8 cellular contexts compared by ENCODE assay signal in genomic region chr2:213232649-213233437, GRCh38. TPM values are rescaled to one million over a fixed set of nuclear protein-coding genes. Genes with fewer than 3 reads are reported as not detected.
DNase-seq lines count a peak whose midpoint lies in the region; ATAC-seq and TF ChIP-seq lines count a peak whose summit lies in the region.

No MANE protein-coding gene starts in this region.

- H3K27ac Mint-ChIP-seq in CD4-positive, CD25-positive, alpha-beta regulatory T cell: peak overlapping the region; percentile 94 to 100 (median 96)

- ATAC-seq in CD4-positive, CD25-positive, alpha-beta regulatory T cell (ENCODE audit: low read depth in 2 of 2): peak; percentile 86 to 88
- ATAC-seq in GM19455 (IDR thresholded peaks at IDR 0.05; ENCODE audit: unreplicated experiment): peak; percentile 88
- peak; percentile 88 for ATAC-seq in HG03457 (IDR thresholded peaks at IDR 0.05; ENCODE audit: unreplicated experiment)
- ATAC-seq in left cardiac atrium: no peak

- peak overlapping the region; percentile 96 for H3K4me3 ChIP-seq in CD4-positive, CD25-positive, alpha-beta regulatory T cell (ENCODE audit: low read depth, low read length)
- H3K4me3 ChIP-seq in tibial artery: no peak overlapping the region

- H3K27ac ChIP-seq in CD4-positive, CD25-positive, alpha-beta regulatory T cell (ENCODE audit: insufficient read depth, low read length, poor library complexity, severe bottlenecking): peak overlapping the region; percentile 88
- H3K27ac ChIP-seq in tibial artery: peak overlapping the region in 1 of 2 donors; percentile 24

- H3K4me1 Mint-ChIP-seq in CD4-positive, CD25-positive, alpha-beta regulatory T cell: peaks cover 49 to 86% (median 62%) of the 10 kb centered on the region in 4 donors

- H3K27me3 ChIP-seq in CD4-positive, CD25-positive, alpha-beta regulatory T cell (ENCODE audit: control insufficient read depth, insufficient read depth, low read length): no peaks in the 10 kb centered on the region
- no peaks in the 10 kb centered on the region for H3K27me3 ChIP-seq in tibial artery

- H3K36me3 ChIP-seq in CD4-positive, CD25-positive, alpha-beta regulatory T cell (ENCODE audit: control insufficient read depth, insufficient read depth, low read length): no peaks in the 10 kb centered on the region
- H3K36me3 ChIP-seq in tibial artery: no peaks in the 10 kb centered on the region

- H3K9me3 ChIP-seq in CD4-positive, CD25-positive, alpha-beta regulatory T cell (ENCODE audit: control insufficient read depth in 2 of 2, low read length in 2 of 2): no peaks in the 10 kb centered on the region
- no peaks in the 10 kb centered on the region for H3K9me3 ChIP-seq in tibial artery

- H3K27me3 Mint-ChIP-seq in CD4-positive, CD25-positive, alpha-beta regulatory T cell: no peaks in the 10 kb centered on the region

- TF ChIP-seq CTCF in tibial artery (IDR thresholded peaks at IDR 0.05): no peak

- intact Hi-C loops in tibial artery (cut with DNase I; ENCODE audit: low total_unique reads): no loop called here
- intact Hi-C loops in left cardiac atrium (cut with DNase I): no loop called here

- peaks cover 78% of the 10 kb centered on the region for H3K4me1 ChIP-seq in CD4-positive, CD25-positive, alpha-beta regulatory T cell (ENCODE audit: control insufficient read depth, insufficient read depth, low read length, poor library complexity, severe bottlenecking)
- H3K4me1 ChIP-seq in tibial artery: peaks cover 0 to 30% (median 0%) of the 10 kb centered on the region in 4 donors

- H3K36me3 Mint-ChIP-seq in CD4-positive, CD25-positive, alpha-beta regulatory T cell: no peaks in the 10 kb centered on the region

- peak overlapping the region; percentile 80 to 88 (median 82) for H3K4me3 Mint-ChIP-seq in CD4-positive, CD25-positive, alpha-beta regulatory T cell

- DNase-seq in CD4-positive, CD25-positive, alpha-beta regulatory T cell: peak; percentile 72 to 94 (median 79)
- peak; percentile 4 to 5 for DNase-seq in activated CD4-positive, alpha-beta T cell treated with anti-CD3 and anti-CD28 coated beads for 4 hours
- peak; percentile 5 for DNase-seq in left kidney (ENCODE audit: low read depth, low spot score)
- DNase-seq in ureter (ENCODE audit: low spot score): no peak
- no peak for DNase-seq in tibial artery
- DNase-seq in left cardiac atrium: no peak

- no peaks in the 10 kb centered on the region for H3K9me3 Mint-ChIP-seq in CD4-positive, CD25-positive, alpha-beta regulatory T cell

RNA-seq across cellular contexts. Expression of gene SPAG16, which starts 51.4 kb away (rescaled TPM):
- total RNA-seq in CD4-positive, CD25-positive, alpha-beta regulatory T cell: 7.7 TPM
- 10 to 100 TPM; 18.5 to 21.1 (median 19.5) TPM for polyA plus RNA-seq in CD4-positive, CD25-positive, alpha-beta regulatory T cell
- 63.2 TPM for total RNA-seq in ureter
- total RNA-seq in left cardiac atrium: 10 to 100 TPM; 16.8 to 18.6 TPM

Comparison
In these comparisons a context has a peak if more than half of its experiments do, and no peak if none do; other contexts are left out.
1. ATAC-seq: peak in CD4-positive, CD25-positive, alpha-beta regulatory T cell (2 of 2), GM19455 (single experiment) and HG03457 (single experiment); none in left cardiac atrium (0 of 2).
2. DNase-seq: peak in CD4-positive, CD25-positive, alpha-beta regulatory T cell (3 of 3), activated CD4-positive, alpha-beta T cell treated with anti-CD3 and anti-CD28 coated beads for 4 hours (2 of 2) and left kidney (single experiment); none in ureter (single experiment), tibial artery (0 of 2) and left cardiac atrium (single experiment).